1 cellular context compared by ENCODE assay signal in the genomic region with DNA sequence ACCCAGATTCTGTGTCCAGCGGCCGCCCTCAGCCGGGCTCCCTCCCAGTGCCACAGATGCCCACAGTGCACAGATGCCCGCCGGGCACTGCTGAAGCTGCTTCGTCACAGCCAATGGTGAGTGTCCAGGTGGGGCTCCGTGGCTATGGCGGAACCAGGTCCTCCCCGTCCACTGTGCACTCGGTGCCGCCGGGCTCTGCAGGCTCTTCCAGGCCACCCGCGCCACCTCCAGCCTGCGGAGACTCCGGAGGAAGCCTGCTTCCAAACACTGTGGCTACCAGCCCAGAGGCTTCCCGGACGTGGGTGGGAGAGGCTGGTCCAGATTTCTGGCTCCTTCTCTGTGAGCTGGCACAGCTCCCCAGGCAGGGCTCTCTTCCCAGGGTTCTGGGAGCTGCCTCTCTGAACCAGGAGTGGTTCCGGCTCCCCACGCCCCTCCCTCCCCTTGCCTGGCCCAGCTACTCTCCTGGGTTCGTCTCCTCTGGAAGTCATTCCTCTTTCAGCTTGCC.
TF ChIP-seq lines count a peak whose summit lies in the region.

No MANE protein-coding gene starts in this region.

TF ChIP-seq in H1, 55 proteins besides CTCF, POLR2A, EP300 and RAD21:
- TF ChIP-seq SUZ12 (IDR thresholded peaks at IDR 0.05; ENCODE audit: low read length) (no peak), KDM1A (IDR thresholded peaks at IDR 0.05; ENCODE audit: borderline replicate concordance, low read length) (no peak), CHD1 (IDR thresholded peaks at IDR 0.05; ENCODE audit: low read depth, low read length) (no peak), RFX5 (IDR thresholded peaks at IDR 0.05; ENCODE audit: borderline replicate concordance, low read depth, low read length) (no peak), SRF (IDR thresholded peaks at IDR 0.05; ENCODE audit: low read depth, low read length) (no peak), BCL11A (IDR thresholded peaks at IDR 0.05; ENCODE audit: low read depth in 2 of 2, low read length in 2 of 2) (no peak), KDM5A (IDR thresholded peaks at IDR 0.05; ENCODE audit: low read length) (no peak), EGR1 (IDR thresholded peaks at IDR 0.05; ENCODE audit: borderline replicate concordance, low read depth, low read length) (no peak), NANOG (IDR thresholded peaks at IDR 0.05; ENCODE audit: insufficient read depth, low read depth, low read length, poor library complexity, severe bottlenecking) (no peak), GABPA (IDR thresholded peaks at IDR 0.05; ENCODE audit: borderline replicate concordance, insufficient read depth, low read length) (no peak), RBBP5 (IDR thresholded peaks at IDR 0.05; ENCODE audit: borderline replicate concordance, low read depth, low read length) (no peak), RXRA (IDR thresholded peaks at IDR 0.05; ENCODE audit: insufficient read depth, low read depth, low read length) (no peak)
- TF ChIP-seq, protein P1, sequence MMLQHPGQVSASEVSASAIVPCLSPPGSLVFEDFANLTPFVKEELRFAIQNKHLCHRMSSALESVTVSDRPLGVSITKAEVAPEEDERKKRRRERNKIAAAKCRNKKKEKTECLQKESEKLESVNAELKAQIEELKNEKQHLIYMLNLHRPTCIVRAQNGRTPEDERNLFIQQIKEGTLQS (IDR thresholded peaks at IDR 0.05; ENCODE audit: insufficient read depth, low read depth, low read length), result no peak
